Comparison of ENCODE assay signal across 14 cellular contexts in genomic region chr5:57862471-57863282, GRCh38.
DNase-seq lines count a peak whose midpoint lies in the region; FAIRE-seq and TF ChIP-seq lines count a peak whose summit lies in the region.
"Had no signal": no experiment of that assay in that cellular context is flagged by ENCODE, and none has a peak within 500 bp of the region (broad histone marks: within the 10 kb centered on the region; RNA-seq: fewer than 3 reads in every experiment).

No MANE protein-coding gene starts in this region.

- peaks cover 31% of the 10 kb centered on the region for H3K4me1 ChIP-seq in PC-9 (replicated peaks; ENCODE audit: insufficient read depth)
- peaks cover 6 to 20% of the 10 kb centered on the region in 2 experiments for H3K4me1 ChIP-seq in trophoblast cell (ENCODE audit: control insufficient read depth in 1 of 2, insufficient read depth in 2 of 2, low read length in 2 of 2)
- no peaks in the 10 kb centered on the region for H3K4me1 ChIP-seq in transverse colon
- peaks cover 0 to 8% (median 0%) of the 10 kb centered on the region in 4 donors for H3K4me1 ChIP-seq in sigmoid colon

- no peak overlapping the region for H3K4me3 Mint-ChIP-seq in activated T-helper 1 cell treated with anti-CD3 and anti-CD28 coated beads, Interleukin-12 subunit alpha, Interleukin-12 subunit beta, Interleukin-2, Interleukin-4 antibody, amounts not matched to agents 30 ng/mL and 10 ng/mL and 1 ng/mL, durations not matched to agents 14 hours and 24 hours and 36 hours
- H3K4me3 Mint-ChIP-seq: IgD-negative memory B cell, memory B cell had no signal

- no peak for TF ChIP-seq EP300 in transverse colon (IDR thresholded peaks at IDR 0.05; ENCODE audit: low read depth)
- no peak for TF ChIP-seq EP300 in sigmoid colon (IDR thresholded peaks at IDR 0.05)

- H4K91ac ChIP-seq in trophoblast cell (ENCODE audit: low read depth, low read length), result no peak overlapping the region

- H3K23ac ChIP-seq in trophoblast cell (ENCODE audit: low read length), result no peak overlapping the region

- no peaks in the 10 kb centered on the region for H3K36me3 Mint-ChIP-seq in activated T-helper 1 cell treated with anti-CD3 and anti-CD28 coated beads, Interleukin-12 subunit alpha, Interleukin-12 subunit beta, Interleukin-2, Interleukin-4 antibody, amounts not matched to agents 30 ng/mL and 10 ng/mL and 1 ng/mL, durations not matched to agents 14 hours and 24 hours and 36 hours (ENCODE audit: low read depth)
- H3K36me3 Mint-ChIP-seq: brain, IgD-negative memory B cell, memory B cell had no signal

- H3K4me3 ChIP-seq in PC-9, result no peak overlapping the region
- no peak overlapping the region for H3K4me3 ChIP-seq in fibroblast of pulmonary artery (replicated peaks; ENCODE audit: low read depth, low read length)
- H3K4me3 ChIP-seq in trophoblast cell (ENCODE audit: low read depth, low read length), result no peak overlapping the region
- H3K4me3 ChIP-seq in transverse colon, result no peak overlapping the region
- no peak overlapping the region for H3K4me3 ChIP-seq in sigmoid colon

- no peak overlapping the region for H2BK12ac ChIP-seq in trophoblast cell (ENCODE audit: low read length)

- no peaks in the 10 kb centered on the region for H3K9me2 ChIP-seq in PC-9 (ENCODE audit: insufficient read depth)

- in situ Hi-C loops in transverse colon (cut with MboI; ENCODE audit: low pct_ligation_motif_present in 1 of 4, low pct_unique_long_range_greater_than_20kb in 1 of 4, low sequenced_read_pairs in 3 of 4), result no loop called here

- H3K14ac ChIP-seq in trophoblast cell (ENCODE audit: low read length), result no peak overlapping the region

- BruUV-seq in PC-9 (replicated peaks; lab: Mats Ljungman, UMichigan), result TSS peak; percentile 99

- H3K9me3 ChIP-seq in PC-9 (ENCODE audit: insufficient read depth, low read depth) (0 out of 2 replicates have a peak, but pooled peaks cover 3% of the 10 kb centered on the region), trophoblast cell (ENCODE audit: insufficient read depth, low read depth, low read length) (no peaks in the 10 kb centered on the region), transverse colon (no peaks in the 10 kb centered on the region), sigmoid colon (peaks cover 0 to 1% (median 0%) of the 10 kb centered on the region in 4 donors)

- H4K8ac ChIP-seq in trophoblast cell (ENCODE audit: low read depth, low read length), result no peak overlapping the region

- H3K36me3 ChIP-seq in PC-9 (ENCODE audit: low read depth), result no peaks in the 10 kb centered on the region
- no peaks in the 10 kb centered on the region for H3K36me3 ChIP-seq in trophoblast cell (ENCODE audit: control insufficient read depth in 1 of 2, insufficient read depth in 2 of 2, low read length in 2 of 2)
- H3K36me3 ChIP-seq in transverse colon, result no peaks in the 10 kb centered on the region
- H3K36me3 ChIP-seq in sigmoid colon, result no peaks in the 10 kb centered on the region

- no peak overlapping the region for H3K4ac ChIP-seq in trophoblast cell (ENCODE audit: low read depth, low read length)

- WGBS in trophoblast cell (ENCODE audit: extremely low coverage, insufficient coverage, insufficient read length), result no CpG with 5 or more reads among the region's 7 CpGs
- 48 to 58% methylated on average over 7 of the region's 7 CpGs for WGBS in transverse colon (ENCODE audit: low coverage in 1 of 2), 2 donors
- 72 to 75% methylated on average over 7 of the region's 7 CpGs for WGBS in sigmoid colon, 2 donors

- H3K79me1 ChIP-seq in trophoblast cell (ENCODE audit: low read length), result peaks cover 18% of the 10 kb centered on the region

- peaks cover 7% of the 10 kb centered on the region for H3K9me3 Mint-ChIP-seq in activated T-helper 1 cell treated with anti-CD3 and anti-CD28 coated beads, Interleukin-12 subunit alpha, Interleukin-12 subunit beta, Interleukin-2, Interleukin-4 antibody, amounts not matched to agents 30 ng/mL and 10 ng/mL and 1 ng/mL, durations not matched to agents 14 hours and 24 hours and 36 hours
- H3K9me3 Mint-ChIP-seq: memory B cell had no signal

- no peak for FAIRE-seq in D721Med (lab: Jason Lieb, UNC)
- FAIRE-seq: frontal cortex had no signal

- no peaks in the 10 kb centered on the region for H3K4me1 Mint-ChIP-seq in activated T-helper 1 cell treated with anti-CD3 and anti-CD28 coated beads, Interleukin-12 subunit alpha, Interleukin-12 subunit beta, Interleukin-2, Interleukin-4 antibody, amounts not matched to agents 30 ng/mL and 10 ng/mL and 1 ng/mL, durations not matched to agents 14 hours and 24 hours and 36 hours (ENCODE audit: low read depth)
- H3K4me1 Mint-ChIP-seq: IgD-negative memory B cell, memory B cell had no signal

- H2AK5ac ChIP-seq in trophoblast cell (ENCODE audit: low read length), result no peak overlapping the region

- H3K79me2 ChIP-seq in PC-9 (ENCODE audit: low read depth) (no peaks in the 10 kb centered on the region), trophoblast cell (ENCODE audit: control insufficient read depth, insufficient read depth, low read length, poor library complexity) (no peaks in the 10 kb centered on the region)

- TF ChIP-seq POLR2A in transverse colon (IDR thresholded peaks at IDR 0.05) (no peak), sigmoid colon (IDR thresholded peaks at IDR 0.05) (no peak)

- peak overlapping the region; percentile 64 for H2BK5ac ChIP-seq in trophoblast cell (ENCODE audit: low read depth, low read length, poor library complexity)

- no peaks in the 10 kb centered on the region for H3K27me3 ChIP-seq in PC-9 (ENCODE audit: insufficient read depth, low read depth)
- H3K27me3 ChIP-seq in trophoblast cell (ENCODE audit: insufficient read depth, low read length), result no peaks in the 10 kb centered on the region
- H3K27me3 ChIP-seq in transverse colon, result no peaks in the 10 kb centered on the region
- no peaks in the 10 kb centered on the region for H3K27me3 ChIP-seq in sigmoid colon

- TF ChIP-seq CTCF in PC-9 (conservative IDR thresholded peaks at IDR 0.05), result no peak
- TF ChIP-seq CTCF in fibroblast of pulmonary artery (IDR thresholded peaks at IDR 0.05; ENCODE audit: low read length, missing control alignments), result no peak
- no peak for TF ChIP-seq CTCF in transverse colon (IDR thresholded peaks at IDR 0.05)
- no peak for TF ChIP-seq CTCF in sigmoid colon (IDR thresholded peaks at IDR 0.05)
- no peak for TF ChIP-seq CTCF in D721Med (IDR thresholded peaks at IDR 0.05; ENCODE audit: insufficient read depth, missing control alignments)

- H4K20me1 ChIP-seq in PC-9 (ENCODE audit: insufficient read depth), result no peaks in the 10 kb centered on the region

- CTCF ChIA-PET in PC-9 (lab: Charles Lee), result interaction anchor here (0.6 kb wide), 1 partner anchor 326 kb away, joined by 3 read pairs; no protein-coding TSS in a partner anchor

- H3K4me2 ChIP-seq in PC-9 (peak overlapping the region; percentile 60), trophoblast cell (ENCODE audit: low read length) (peak overlapping the region; percentile 30)

- peak overlapping the region; percentile 21; the same call in 1 of the 2 replicates for H2AFZ ChIP-seq in PC-9
- H2AFZ ChIP-seq in trophoblast cell (ENCODE audit: insufficient read depth, low read length, poor library complexity), result no peak overlapping the region

- H3K9ac ChIP-seq in trophoblast cell (ENCODE audit: low read length), result no peak overlapping the region

- H3K27ac Mint-ChIP-seq in activated T-helper 1 cell treated with anti-CD3 and anti-CD28 coated beads, Interleukin-12 subunit alpha, Interleukin-12 subunit beta, Interleukin-2, Interleukin-4 antibody, amounts not matched to agents 30 ng/mL and 10 ng/mL and 1 ng/mL, durations not matched to agents 14 hours and 24 hours and 36 hours, result no peak overlapping the region
- H3K27ac Mint-ChIP-seq: IgD-negative memory B cell, memory B cell had no signal

- H3F3A ChIP-seq in PC-9 (ENCODE audit: insufficient read depth, low read depth), result peaks cover 21% of the 10 kb centered on the region

- peak overlapping the region; percentile 63 for H2BK120ac ChIP-seq in trophoblast cell (ENCODE audit: insufficient read depth, low read length, poor library complexity)

- peak overlapping the region; percentile 99 for H3K27ac ChIP-seq in PC-9
- peak overlapping the region; percentile 90 for H3K27ac ChIP-seq in trophoblast cell (ENCODE audit: low read depth, low read length)
- H3K27ac ChIP-seq in transverse colon, result no peak overlapping the region
- H3K27ac ChIP-seq in sigmoid colon, result no peak overlapping the region

- H3K18ac ChIP-seq in trophoblast cell (ENCODE audit: low read length), result no peak overlapping the region

- POLR2A ChIA-PET in PC-9 (lab: Charles Lee; ENCODE audit: unreplicated experiment), result interaction anchor here (0.6 to 0.9 kb wide), 6 partner anchors 13 to 586 kb away, joined by 3 to 8 read pairs (median 5); no protein-coding TSS in a partner anchor

- intact Hi-C loops in PC-9 (cut with micrococcal nuclease; ENCODE audit: unreplicated experiment) (loop anchor here (1.0 to 2.0 kb wide), 10 partner anchors 20 to 598 kb away; partner anchors contain the start of gene PLK2), transverse colon (cut with DNase I; ENCODE audit: low total_unique reads) (no loop called here), sigmoid colon (cut with DNase I) (no loop called here)
- intact Hi-C loops in activated T-helper 1 cell treated with anti-CD3 and anti-CD28 coated beads, Interleukin-12 subunit alpha, Interleukin-12 subunit beta, Interleukin-2, Interleukin-4 antibody, amounts not matched to agents 30 ng/mL and 10 ng/mL and 1 ng/mL, durations not matched to agents 14 hours and 24 hours and 36 hours (cut with micrococcal nuclease), result no loop called here

- DNase-seq in ELF-1 (ENCODE audit: low read depth, low spot score) (peak; percentile 15), PC-9 (peak; percentile 69 to 97), fibroblast of pulmonary artery (ENCODE audit: low read depth) (peak; percentile 69), trophoblast cell (peak; percentile 94 to 99), transverse colon (no peak), sigmoid colon (no peak), D721Med (ENCODE audit: insufficient read length, low spot score) (no peak)
- no peak for DNase-seq in activated T-helper 1 cell treated with anti-CD3 and anti-CD28 coated beads, Interleukin-12 subunit alpha, Interleukin-12 subunit beta, Interleukin-2, Interleukin-4 antibody, amounts not matched to agents 30 ng/mL and 10 ng/mL and 1 ng/mL, durations not matched to agents 14 hours and 24 hours and 36 hours (ENCODE audit: low spot score)
- DNase-seq: activated CD8-positive, alpha-beta memory T cell treated with anti-CD3 and anti-CD28 coated beads, Interleukin-2, amount 50 U/mL, for 4 hours; stimulated activated CD8-positive, alpha-beta memory T cell treated with anti-CD3 and anti-CD28 coated beads, Interleukin-4, amount 100 ng/mL, for 48 hours had no signal

- H4K12ac ChIP-seq in trophoblast cell (ENCODE audit: low read depth, low read length), result no peak overlapping the region

- no peaks in the 10 kb centered on the region for H3K27me3 Mint-ChIP-seq in activated T-helper 1 cell treated with anti-CD3 and anti-CD28 coated beads, Interleukin-12 subunit alpha, Interleukin-12 subunit beta, Interleukin-2, Interleukin-4 antibody, amounts not matched to agents 30 ng/mL and 10 ng/mL and 1 ng/mL, durations not matched to agents 14 hours and 24 hours and 36 hours (ENCODE audit: insufficient read depth)
- H3K27me3 Mint-ChIP-seq: brain, IgD-negative memory B cell, memory B cell had no signal

Comparison
In these comparisons a context has a peak if more than half of its experiments do, and no peak if none do; other contexts are left out.
1. DNase-seq: peak in ELF-1 (single experiment), PC-9 (2 of 2), fibroblast of pulmonary artery (single experiment) and trophoblast cell (2 of 2); none in transverse colon (single experiment), sigmoid colon (single experiment), activated T-helper 1 cell treated with anti-CD3 and anti-CD28 coated beads, Interleukin-12 subunit alpha, Interleukin-12 subunit beta, Interleukin-2, Interleukin-4 antibody, amounts not matched to agents 30 ng/mL and 10 ng/mL and 1 ng/mL, durations not matched to agents 14 hours and 24 hours and 36 hours (single experiment) and D721Med (single experiment).
2. H3K27ac ChIP-seq: peak in PC-9 (single experiment) and trophoblast cell (single experiment); none in transverse colon (0 of 4) and sigmoid colon (0 of 4).